ENCODE assay signal across 12 cellular contexts in genomic region chr1:145986551-145986950, GRCh38. TPM values are rescaled to one million over a fixed set of nuclear protein-coding genes. Genes with fewer than 3 reads are reported as not detected.
DNase-seq lines count a peak whose midpoint lies in the region; ATAC-seq and TF ChIP-seq lines count a peak whose summit lies in the region.
"Had no signal": no experiment of that assay in that cellular context is flagged by ENCODE, and none has a peak within 500 bp of the region (broad histone marks: within the 10 kb centered on the region; RNA-seq: fewer than 3 reads in every experiment).

No MANE protein-coding gene starts in this region.

- CTCF ChIA-PET in RWPE1 (lab: Yijun Ruan, JAX): no interaction called here

- 80 to 99% methylated on average over 5 to 6 of the region's 6 CpGs for WGBS in gastroesophageal sphincter (ENCODE audit: low coverage in 1 of 2), 2 donors
- 95% methylated on average over 6 of the region's 6 CpGs for WGBS in sigmoid colon, 2 donors

- no peak overlapping the region for H3K4me3 ChIP-seq in BLaER1 treated with 17β-estradiol and CSF1 and Interleukin-3, amounts not matched to agents 10 nM and 100 nM
- no peak overlapping the region for H3K4me3 ChIP-seq in gastroesophageal sphincter
- H3K4me3 ChIP-seq in sigmoid colon: no peak overlapping the region

- no peak for ATAC-seq in gastroesophageal sphincter
- ATAC-seq in GM21786 (IDR thresholded peaks at IDR 0.05; ENCODE audit: unreplicated experiment): no peak
- no peak for ATAC-seq in GM21723 (IDR thresholded peaks at IDR 0.05; ENCODE audit: unreplicated experiment)

- TF ChIP-seq CTCF in RWPE1 (conservative IDR thresholded peaks at IDR 0.05; ENCODE audit: low read depth) (no peak), gastroesophageal sphincter (IDR thresholded peaks at IDR 0.05) (no peak), sigmoid colon (IDR thresholded peaks at IDR 0.05) (no peak)

- no peak overlapping the region for H3K9ac ChIP-seq in BLaER1 treated with 17β-estradiol and CSF1 and Interleukin-3, amounts not matched to agents 10 nM and 100 nM

- TF ChIP-seq POLR2A in gastroesophageal sphincter (IDR thresholded peaks at IDR 0.05) (no peak), sigmoid colon (IDR thresholded peaks at IDR 0.05) (no peak)

- peaks cover 4 to 89% (median 39%) of the 10 kb centered on the region in 10 experiments; a peak in 18 of 20 replicates for H3K4me1 ChIP-seq in BLaER1 treated with 17β-estradiol and CSF1 and Interleukin-3, amounts not matched to agents 10 nM and 100 nM
- H3K4me1 ChIP-seq in gastroesophageal sphincter (peaks cover 22 to 67% (median 44%) of the 10 kb centered on the region in 3 donors), sigmoid colon (peaks cover 0 to 66% (median 62%) of the 10 kb centered on the region in 4 donors)

- H3K27me3 ChIP-seq in BLaER1 treated with 17β-estradiol and CSF1 and Interleukin-3, amounts not matched to agents 10 nM and 100 nM: no peaks in the 10 kb centered on the region
- H3K27me3 ChIP-seq in gastroesophageal sphincter (no peaks in the 10 kb centered on the region), sigmoid colon (no peaks in the 10 kb centered on the region)

- peaks cover 0 to 10% (median 0%) of the 10 kb centered on the region in 11 experiments; a peak in 5 of 22 replicates for H4K20me1 ChIP-seq in BLaER1 treated with 17β-estradiol and CSF1 and Interleukin-3, amounts not matched to agents 10 nM and 100 nM

- peak overlapping the region in 5 of 11 experiments; percentile 56 to 72 (median 66); a peak in 9 of 22 replicates for H3K27ac ChIP-seq in BLaER1 treated with 17β-estradiol and CSF1 and Interleukin-3, amounts not matched to agents 10 nM and 100 nM
- H3K27ac ChIP-seq in RWPE1 (peak overlapping the region; percentile 36; the same call in 1 of the 2 replicates), gastroesophageal sphincter (peak overlapping the region; percentile 66 to 95 (median 94)), sigmoid colon (peak overlapping the region; percentile 92 to 96 (median 94))

- DNase-seq in RWPE1 (ENCODE audit: low spot score): no peak
- DNase-seq in sigmoid colon: peak; percentile 52
- DNase-seq in GM03348 (ENCODE audit: low spot score): no peak
- no peak for DNase-seq in KG1 (lab: John Stamatoyannopoulos, UW)
- DNase-seq: nucleus accumbens; stimulated activated CD4-positive, alpha-beta T cell treated with anti-CD3 and anti-CD28 coated beads, Interleukin-15, amount 100 ng/mL, for 24 hours had no signal

- TF ChIP-seq EP300 in gastroesophageal sphincter (IDR thresholded peaks at IDR 0.05) (no peak), sigmoid colon (IDR thresholded peaks at IDR 0.05) (no peak)

- POLR2A ChIA-PET in RWPE1 (lab: Yijun Ruan, JAX; ENCODE audit: low non-redundant PET): no interaction called here

- no peaks in the 10 kb centered on the region for H3K9me3 ChIP-seq in BLaER1 treated with 17β-estradiol and CSF1 and Interleukin-3, amounts not matched to agents 10 nM and 100 nM (replicated peaks in 1 of 11)
- H3K9me3 ChIP-seq in gastroesophageal sphincter: no peaks in the 10 kb centered on the region
- no peaks in the 10 kb centered on the region for H3K9me3 ChIP-seq in sigmoid colon

- peak overlapping the region in 6 of 11 experiments; percentile 61 to 88 (median 80); a peak in 12 of 22 replicates for H3K4me2 ChIP-seq in BLaER1 treated with 17β-estradiol and CSF1 and Interleukin-3, amounts not matched to agents 10 nM and 100 nM

- peaks cover 0 to under 1% (median 0%) of the 10 kb centered on the region in 11 experiments; a peak in 1 of 22 replicates for H3K36me3 ChIP-seq in BLaER1 treated with 17β-estradiol and CSF1 and Interleukin-3, amounts not matched to agents 10 nM and 100 nM
- H3K36me3 ChIP-seq in gastroesophageal sphincter (no peaks in the 10 kb centered on the region), sigmoid colon (no peaks in the 10 kb centered on the region)

- intact Hi-C loops in sigmoid colon (cut with DNase I): no loop called here

RNA-seq across cellular contexts. Expression of gene TXNIP, which starts 9.8 kb away (rescaled TPM):
- total RNA-seq in gastroesophageal sphincter (1,000 to 10,000 TPM; 2,024 to 3,704 (median 2,348) TPM), sigmoid colon (1,000 to 10,000 TPM; 1,623 to 4,609 (median 1,842) TPM)
- polyA plus RNA-seq in sigmoid colon: 100 to 1,000 TPM; 326 to 783 (median 548) TPM

RNA-seq across cellular contexts. Expression of gene POLR3GL, which starts 22.1 kb away (rescaled TPM):
- total RNA-seq in gastroesophageal sphincter (10 to 100 TPM; 32.9 to 44.0 (median 37.6) TPM), sigmoid colon (10 to 100 TPM; 23.1 to 32.8 (median 27.4) TPM)
- polyA plus RNA-seq in sigmoid colon: 10 to 100 TPM; 35.9 to 47.4 (median 40.9) TPM

RNA-seq across cellular contexts. Expression of gene ANKRD34A, which starts 22.2 kb away (rescaled TPM):
- total RNA-seq in gastroesophageal sphincter (1 to 10 TPM in 1 of 4 donors, under 1 TPM in 2, not detected in 1; 0.62 to 1.9 (median 0.67) TPM), sigmoid colon (1 to 10 TPM in 2 of 4 donors, under 1 TPM in 2; 0.33 to 1.9 (median 1.0) TPM)
- polyA plus RNA-seq in sigmoid colon: under 1 TPM in 1 of 3 donors, not detected in 2; 0.41 TPM
- total RNA-seq: Daoy had no signal

RNA-seq across cellular contexts. Expression of gene LIX1L, which starts 28.7 kb away (rescaled TPM):
- total RNA-seq in gastroesophageal sphincter (10 to 100 TPM; 37.8 to 53.5 (median 45.3) TPM), sigmoid colon (10 to 100 TPM; 26.9 to 42.5 (median 36.0) TPM)
- 1 to 10 TPM; 1.4 to 8.7 (median 3.0) TPM for polyA plus RNA-seq in sigmoid colon

RNA-seq across cellular contexts. Expression of gene HJV, which starts 35.0 kb away (rescaled TPM):
- under 1 TPM in 1 of 4 donors, not detected in 3; 0.77 TPM for total RNA-seq in gastroesophageal sphincter
- not detected for total RNA-seq in sigmoid colon
- polyA plus RNA-seq in sigmoid colon: not detected
- total RNA-seq: activated T-helper 1 cell treated with anti-CD3 and anti-CD28 coated beads, Interleukin-12 subunit alpha, Interleukin-12 subunit beta, Interleukin-2, Interleukin-4 antibody, amounts not matched to agents 30 ng/mL and 10 ng/mL and 1 ng/mL, durations not matched to agents 14 hours and 24 hours and 36 hours; Daoy had no signal
